ENCODE assay signal across 16 cellular contexts in genomic region chr20:61965606-61966491, GRCh38.
DNase-seq lines count a peak whose midpoint lies in the region; ATAC-seq and TF ChIP-seq lines count a peak whose summit lies in the region.
"Had no signal": no experiment of that assay in that cellular context is flagged by ENCODE, and none has a peak within 500 bp of the region (broad histone marks: within the 10 kb centered on the region; RNA-seq: fewer than 3 reads in every experiment).

No MANE protein-coding gene starts in this region.

- no peak overlapping the region for H3K4me3 ChIP-seq in DND-41 (ENCODE audit: low read depth in 1 of 2, low read length in 2 of 2)
- no peak overlapping the region for H3K4me3 ChIP-seq in HEK293 (ENCODE audit: low read depth, low read length)
- H3K4me3 ChIP-seq in choroid plexus epithelial cell (ENCODE audit: low read depth, low read length) = no peak overlapping the region
- no peak overlapping the region for H3K4me3 ChIP-seq in neural progenitor cell
- H3K4me3 ChIP-seq in MG63 = no peak overlapping the region
- H3K4me3 ChIP-seq: cardiac muscle cell, right lobe of liver had no signal

- H3K27me3 ChIP-seq in DND-41 (ENCODE audit: insufficient read depth, low read length, poor library complexity) = no peaks in the 10 kb centered on the region
- no peaks in the 10 kb centered on the region for H3K27me3 ChIP-seq in neural progenitor cell
- H3K27me3 ChIP-seq in MG63 = no peaks in the 10 kb centered on the region
- H3K27me3 ChIP-seq: cardiac muscle cell, right lobe of liver had no signal

- H3K4me3 Mint-ChIP-seq in neural progenitor cell = no peak overlapping the region
- no peak overlapping the region for H3K4me3 Mint-ChIP-seq in activated CD8-positive, alpha-beta T cell treated with anti-CD3 and anti-CD28 coated beads, Interleukin-2, amount 10 ng/mL, durations not matched to agents 7 days and 5 days
- H3K4me3 Mint-ChIP-seq: activated naive CD8-positive, alpha-beta T cell; CD8-positive, alpha-beta T cell; naive thymus-derived CD4-positive, alpha-beta T cell had no signal

- no peak overlapping the region for H2AFZ ChIP-seq in DND-41 (ENCODE audit: low read depth, low read length)
- no peak overlapping the region for H2AFZ ChIP-seq in neural progenitor cell (replicated peaks)

- no peaks in the 10 kb centered on the region for H3K4me1 ChIP-seq in DND-41 (ENCODE audit: insufficient read depth, low read length)
- H3K4me1 ChIP-seq in HEK293 (ENCODE audit: control insufficient read depth, insufficient read depth, low read length) = no peaks in the 10 kb centered on the region
- H3K4me1 ChIP-seq in neural progenitor cell = no peaks in the 10 kb centered on the region
- H3K4me1 ChIP-seq: right lobe of liver had no signal

- H4K20me1 ChIP-seq in DND-41 (ENCODE audit: insufficient read depth, low read length) (peaks cover 20% of the 10 kb centered on the region), neural progenitor cell (ENCODE audit: low read depth) (peaks cover 3% of the 10 kb centered on the region)

- H3F3A ChIP-seq in neural progenitor cell (ENCODE audit: low read depth) = peaks cover 9% of the 10 kb centered on the region

- no peak for DNase-seq in DND-41
- DNase-seq in choroid plexus epithelial cell (ENCODE audit: low read depth) = no peak
- DNase-seq in neural progenitor cell (ENCODE audit: low spot score) = peak; percentile 66
- DNase-seq in HuH-7 (ENCODE audit: low spot score) = no peak
- DNase-seq in activated CD8-positive, alpha-beta T cell treated with anti-CD3 and anti-CD28 coated beads, Interleukin-2, amount 10 ng/mL, durations not matched to agents 7 days and 5 days = no peak
- DNase-seq in MG63 = no peak
- DNase-seq in stimulated activated CD4-positive, alpha-beta T cell treated with anti-CD3 and anti-CD28 coated beads, Interleukin-4, amount 100 ng/mL, for 1 hour = no peak
- DNase-seq: GF-D8; naive thymus-derived CD4-positive, alpha-beta T cell; NCI-H2029 treated with DMSO at 0.1 percent for 48 hours; NK-92 treated with Interleukin-12 subunit alpha and Interleukin-12 subunit beta, amount 100 ng/mL, for 24 hours; right lobe of liver had no signal

- H3K27me3 Mint-ChIP-seq in neural progenitor cell (ENCODE audit: insufficient read depth, low read depth) = no peaks in the 10 kb centered on the region
- peaks cover 5% of the 10 kb centered on the region for H3K27me3 Mint-ChIP-seq in activated CD8-positive, alpha-beta T cell treated with anti-CD3 and anti-CD28 coated beads, Interleukin-2, amount 10 ng/mL, durations not matched to agents 7 days and 5 days (ENCODE audit: low read depth)

- no peak for ATAC-seq in DND-41 (ENCODE audit: insufficient read depth, low read depth)
- no peak for ATAC-seq in activated CD8-positive, alpha-beta T cell treated with anti-CD3 and anti-CD28 coated beads, Interleukin-2, amount 10 ng/mL, durations not matched to agents 7 days and 5 days
- ATAC-seq: CD8-positive, alpha-beta T cell; naive thymus-derived CD4-positive, alpha-beta T cell had no signal

- H3K9ac ChIP-seq in DND-41 (ENCODE audit: low read depth, low read length) (no peak overlapping the region), neural progenitor cell (no peak overlapping the region)

- H3K36me3 Mint-ChIP-seq in neural progenitor cell = no peaks in the 10 kb centered on the region
- no peaks in the 10 kb centered on the region for H3K36me3 Mint-ChIP-seq in activated CD8-positive, alpha-beta T cell treated with anti-CD3 and anti-CD28 coated beads, Interleukin-2, amount 10 ng/mL, durations not matched to agents 7 days and 5 days (ENCODE audit: low read depth)
- H3K36me3 Mint-ChIP-seq: CD8-positive, alpha-beta T cell had no signal

- H3K4me2 ChIP-seq in DND-41 (ENCODE audit: insufficient read depth, low read length) (no peak overlapping the region), neural progenitor cell (peak overlapping the region; percentile 27)

- H3K27ac Mint-ChIP-seq in neural progenitor cell = no peak overlapping the region
- no peak overlapping the region for H3K27ac Mint-ChIP-seq in activated CD8-positive, alpha-beta T cell treated with anti-CD3 and anti-CD28 coated beads, Interleukin-2, amount 10 ng/mL, durations not matched to agents 7 days and 5 days
- H3K27ac Mint-ChIP-seq: activated naive CD8-positive, alpha-beta T cell; CD8-positive, alpha-beta T cell; naive thymus-derived CD4-positive, alpha-beta T cell had no signal

- H3K4me1 Mint-ChIP-seq in neural progenitor cell = peaks cover 4% of the 10 kb centered on the region
- H3K4me1 Mint-ChIP-seq in activated CD8-positive, alpha-beta T cell treated with anti-CD3 and anti-CD28 coated beads, Interleukin-2, amount 10 ng/mL, durations not matched to agents 7 days and 5 days (ENCODE audit: low read depth) = no peaks in the 10 kb centered on the region

- H3K27ac ChIP-seq in DND-41 (ENCODE audit: low read length) (no peak overlapping the region), HEK293 (ENCODE audit: extremely low read depth, low read depth, low read length) (no peak overlapping the region), neural progenitor cell (no peak overlapping the region)
- H3K27ac ChIP-seq: cardiac muscle cell, right lobe of liver had no signal

- POLR2A ChIA-PET in HEK293 (lab: Yijun Ruan, JAX) = no interaction called here
- POLR2A ChIA-PET in activated CD8-positive, alpha-beta T cell treated with anti-CD3 and anti-CD28 coated beads, Interleukin-2, amount 10 ng/mL, durations not matched to agents 7 days and 5 days (lab: Charles Lee) = no interaction called here

- no peaks in the 10 kb centered on the region for H3K9me3 Mint-ChIP-seq in neural progenitor cell
- H3K9me3 Mint-ChIP-seq in activated CD8-positive, alpha-beta T cell treated with anti-CD3 and anti-CD28 coated beads, Interleukin-2, amount 10 ng/mL, durations not matched to agents 7 days and 5 days (ENCODE audit: insufficient read depth) = no peaks in the 10 kb centered on the region
- H3K9me3 Mint-ChIP-seq: CD8-positive, alpha-beta T cell had no signal

- H3K36me3 ChIP-seq in DND-41 (ENCODE audit: insufficient read depth, low read length) (no peaks in the 10 kb centered on the region), HEK293 (ENCODE audit: control insufficient read depth in 2 of 2, insufficient read depth in 1 of 2, low read length in 2 of 2) (no peaks in the 10 kb centered on the region), neural progenitor cell (no peaks in the 10 kb centered on the region), MG63 (no peaks in the 10 kb centered on the region; the same call in 1 of the 2 replicates)
- H3K36me3 ChIP-seq: cardiac muscle cell, right lobe of liver had no signal

- no peaks in the 10 kb centered on the region for H3K79me2 ChIP-seq in DND-41 (ENCODE audit: insufficient read depth, low read length)
- H3K79me2 ChIP-seq in neural progenitor cell (ENCODE audit: low read depth) = no peaks in the 10 kb centered on the region

- H3K9me3 ChIP-seq in DND-41 (ENCODE audit: insufficient read depth, low read length, severe bottlenecking) = no peaks in the 10 kb centered on the region
- H3K9me3 ChIP-seq in HEK293 (ENCODE audit: control insufficient read depth, insufficient read depth, low read depth, low read length) = no peaks in the 10 kb centered on the region
- H3K9me3 ChIP-seq in neural progenitor cell (ENCODE audit: low read depth) = no peaks in the 10 kb centered on the region
- H3K9me3 ChIP-seq in MG63 = no peaks in the 10 kb centered on the region
- H3K9me3 ChIP-seq: right lobe of liver had no signal

- peak; percentile 24 for TF ChIP-seq CTCF in DND-41 (IDR thresholded peaks at IDR 0.05; ENCODE audit: borderline replicate concordance, extremely low read depth, low read length, poor library complexity, severe bottlenecking)
- TF ChIP-seq CTCF in HEK293 (tag by site-specific recombination; IDR thresholded peaks at IDR 0.05) = no peak
- TF ChIP-seq CTCF in choroid plexus epithelial cell (conservative IDR thresholded peaks at IDR 0.05; ENCODE audit: low read depth, low read length) = peak; percentile 5
- TF ChIP-seq CTCF in neural progenitor cell (IDR thresholded peaks at IDR 0.05) = peak; percentile 10

- CTCF ChIA-PET in HEK293 (lab: Yijun Ruan, JAX) = no interaction called here
- CTCF ChIA-PET in activated CD8-positive, alpha-beta T cell treated with anti-CD3 and anti-CD28 coated beads, Interleukin-2, amount 10 ng/mL, durations not matched to agents 7 days and 5 days (lab: Charles Lee) = no interaction called here

TF ChIP-seq in HEK293, 187 proteins besides CTCF, POLR2A, EP300 and RAD21:
- TF ChIP-seq KLF8 (tag by site-specific recombination; IDR thresholded peaks at IDR 0.05) (0 out of 2 replicates have a peak, but pooled peaks have one; percentile 25), ZNF121 (tag by site-specific recombination; IDR thresholded peaks at IDR 0.05) (no peak)
